ENCODE assay signal across 16 cellular contexts in the genomic region with DNA sequence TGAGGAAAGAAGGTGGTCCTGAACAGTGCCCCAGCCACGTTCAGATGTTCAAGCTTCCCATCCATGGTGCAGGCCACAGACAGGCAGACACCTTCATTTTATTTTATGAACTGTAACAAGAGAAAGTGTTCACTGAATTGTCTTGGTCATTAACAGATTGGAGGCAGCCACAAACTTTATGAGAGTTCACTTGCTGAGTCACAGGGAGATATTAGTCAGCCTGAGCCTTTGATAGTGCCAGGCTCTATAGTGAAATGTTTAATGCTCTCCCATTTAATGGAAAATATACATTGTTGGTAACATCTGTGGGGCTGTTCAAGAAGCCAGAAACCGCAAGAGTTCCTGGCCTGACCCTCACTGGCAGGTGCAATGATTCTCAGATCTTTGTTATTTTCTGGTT.
DNase-seq lines count a peak whose midpoint lies in the region; ATAC-seq and TF ChIP-seq lines count a peak whose summit lies in the region.
"Had no signal": no experiment of that assay in that cellular context is flagged by ENCODE, and none has a peak within 500 bp of the region (broad histone marks: within the 10 kb centered on the region; RNA-seq: fewer than 3 reads in every experiment).

No MANE protein-coding gene starts in this region.

- no peak overlapping the region for H3K4me2 ChIP-seq in GM23338
- H3K4me2 ChIP-seq: KMS-11 had no signal

- DNase-seq in activated CD4-positive, alpha-beta memory T cell treated with anti-CD3 and anti-CD28 coated beads for 36 hours: peak; percentile 9
- DNase-seq in activated CD4-positive, alpha-beta memory T cell treated with anti-CD3 and anti-CD28 coated beads, Interleukin-2, amount 10 ng/mL, durations not matched to agents 7 days and 5 days: no peak
- DNase-seq in GM23338 (ENCODE audit: low spot score): no peak
- DNase-seq in RPMI7951 (ENCODE audit: low read depth): peak; percentile 57
- DNase-seq in neural crest cell (ENCODE audit: low read depth, low spot score): no peak
- no peak for DNase-seq in activated naive CD8-positive, alpha-beta T cell treated with anti-CD3 and anti-CD28 coated beads for 36 hours
- DNase-seq: 8988T, C1 segment of cervical spinal cord, NCI-H1417 treated with DMSO at 0.1 percent for 48 hours, NCI-H2029, NCI-H510A, NCI-H82, Peyer's patch had no signal

- no peaks in the 10 kb centered on the region for H3K36me3 Mint-ChIP-seq in activated CD4-positive, alpha-beta memory T cell treated with anti-CD3 and anti-CD28 coated beads for 36 hours
- no peaks in the 10 kb centered on the region for H3K36me3 Mint-ChIP-seq in activated CD4-positive, alpha-beta memory T cell treated with anti-CD3 and anti-CD28 coated beads, Interleukin-2, amount 10 ng/mL, durations not matched to agents 7 days and 5 days (ENCODE audit: low read depth)
- no peaks in the 10 kb centered on the region for H3K36me3 Mint-ChIP-seq in GM23338 (ENCODE audit: low read depth)
- H3K36me3 Mint-ChIP-seq in neural crest cell (ENCODE audit: low read depth): peaks cover 3% of the 10 kb centered on the region
- no peaks in the 10 kb centered on the region for H3K36me3 Mint-ChIP-seq in activated naive CD8-positive, alpha-beta T cell treated with anti-CD3 and anti-CD28 coated beads for 36 hours

- no peaks in the 10 kb centered on the region for H3K79me2 ChIP-seq in GM23338 (replicated peaks; ENCODE audit: insufficient read depth)

- ATAC-seq in GM23338: no peak
- ATAC-seq in HG03439 (IDR thresholded peaks at IDR 0.05; ENCODE audit: unreplicated experiment): no peak
- ATAC-seq in HG02642 (IDR thresholded peaks at IDR 0.05; ENCODE audit: poor library complexity, unreplicated experiment): no peak

- no peak overlapping the region for H3K27ac ChIP-seq in GM23338 (ENCODE audit: low read depth)
- H3K27ac ChIP-seq: KMS-11, Peyer's patch had no signal

- no peaks in the 10 kb centered on the region for H3K4me1 Mint-ChIP-seq in activated CD4-positive, alpha-beta memory T cell treated with anti-CD3 and anti-CD28 coated beads for 36 hours (ENCODE audit: low read depth)
- H3K4me1 Mint-ChIP-seq in activated CD4-positive, alpha-beta memory T cell treated with anti-CD3 and anti-CD28 coated beads, Interleukin-2, amount 10 ng/mL, durations not matched to agents 7 days and 5 days: no peaks in the 10 kb centered on the region
- H3K4me1 Mint-ChIP-seq in GM23338 (no peaks in the 10 kb centered on the region), neural crest cell (peaks cover 19% of the 10 kb centered on the region)
- H3K4me1 Mint-ChIP-seq in activated naive CD8-positive, alpha-beta T cell treated with anti-CD3 and anti-CD28 coated beads for 36 hours: no peaks in the 10 kb centered on the region

- H3K4me3 Mint-ChIP-seq in activated CD4-positive, alpha-beta memory T cell treated with anti-CD3 and anti-CD28 coated beads for 36 hours: no peak overlapping the region
- no peak overlapping the region for H3K4me3 Mint-ChIP-seq in activated CD4-positive, alpha-beta memory T cell treated with anti-CD3 and anti-CD28 coated beads, Interleukin-2, amount 10 ng/mL, durations not matched to agents 7 days and 5 days
- H3K4me3 Mint-ChIP-seq in GM23338 (no peak overlapping the region), neural crest cell (no peak overlapping the region)
- H3K4me3 Mint-ChIP-seq in activated naive CD8-positive, alpha-beta T cell treated with anti-CD3 and anti-CD28 coated beads for 36 hours: no peak overlapping the region

- no peaks in the 10 kb centered on the region for H4K20me1 ChIP-seq in GM23338 (replicated peaks; ENCODE audit: insufficient read depth)

- H3K36me3 ChIP-seq in GM23338 (ENCODE audit: insufficient read depth): no peaks in the 10 kb centered on the region
- H3K36me3 ChIP-seq: Peyer's patch had no signal

- H3K27me3 ChIP-seq in GM23338 (ENCODE audit: insufficient read depth): no peaks in the 10 kb centered on the region
- H3K27me3 ChIP-seq: Peyer's patch had no signal

- H3F3A ChIP-seq in GM23338 (replicated peaks; ENCODE audit: low read depth): no peaks in the 10 kb centered on the region

- TF ChIP-seq CTCF in GM23338 (conservative IDR thresholded peaks at IDR 0.05; ENCODE audit: low read depth in 2 of 2) (no peak), neural crest cell (conservative IDR thresholded peaks at IDR 0.05) (no peak)

- H3K9me2 ChIP-seq in GM23338 (ENCODE audit: insufficient read depth): no peaks in the 10 kb centered on the region; the same call in 1 of the 2 replicates

- no peaks in the 10 kb centered on the region for H3K4me1 ChIP-seq in GM23338 (ENCODE audit: insufficient read depth)
- H3K4me1 ChIP-seq: Peyer's patch had no signal

- CTCF ChIA-PET in activated CD4-positive, alpha-beta memory T cell treated with anti-CD3 and anti-CD28 coated beads for 36 hours (lab: Charles Lee): interaction anchor here (0.7 kb wide), 1 partner anchor 805 kb away, joined by 3 read pairs; no protein-coding TSS in a partner anchor
- CTCF ChIA-PET in activated CD4-positive, alpha-beta memory T cell treated with anti-CD3 and anti-CD28 coated beads, Interleukin-2, amount 10 ng/mL, durations not matched to agents 7 days and 5 days (lab: Charles Lee): no interaction called here

- H2AFZ ChIP-seq in GM23338: peak overlapping the region; percentile 56; the same call in 1 of the 2 replicates

- intact Hi-C loops in activated CD4-positive, alpha-beta memory T cell treated with anti-CD3 and anti-CD28 coated beads for 36 hours (cut with micrococcal nuclease): loop anchor here (2.0 kb wide), 1 partner anchor 121 kb away; no protein-coding TSS in a partner anchor

- H3K27me3 Mint-ChIP-seq in activated CD4-positive, alpha-beta memory T cell treated with anti-CD3 and anti-CD28 coated beads for 36 hours: peaks cover 12% of the 10 kb centered on the region
- peaks cover 1% of the 10 kb centered on the region for H3K27me3 Mint-ChIP-seq in activated CD4-positive, alpha-beta memory T cell treated with anti-CD3 and anti-CD28 coated beads, Interleukin-2, amount 10 ng/mL, durations not matched to agents 7 days and 5 days
- H3K27me3 Mint-ChIP-seq in GM23338 (ENCODE audit: insufficient read depth, low read depth, poor library complexity) (peaks cover 5% of the 10 kb centered on the region), neural crest cell (ENCODE audit: low read depth) (peaks cover 7% of the 10 kb centered on the region)
- H3K27me3 Mint-ChIP-seq in activated naive CD8-positive, alpha-beta T cell treated with anti-CD3 and anti-CD28 coated beads for 36 hours: peaks cover 18% of the 10 kb centered on the region

- POLR2A ChIA-PET in activated CD4-positive, alpha-beta memory T cell treated with anti-CD3 and anti-CD28 coated beads for 36 hours (lab: Charles Lee): no interaction called here
- POLR2A ChIA-PET in activated CD4-positive, alpha-beta memory T cell treated with anti-CD3 and anti-CD28 coated beads, Interleukin-2, amount 10 ng/mL, durations not matched to agents 7 days and 5 days (lab: Charles Lee): no interaction called here

- no peaks in the 10 kb centered on the region for H3K9me3 Mint-ChIP-seq in activated CD4-positive, alpha-beta memory T cell treated with anti-CD3 and anti-CD28 coated beads for 36 hours
- no peaks in the 10 kb centered on the region for H3K9me3 Mint-ChIP-seq in activated CD4-positive, alpha-beta memory T cell treated with anti-CD3 and anti-CD28 coated beads, Interleukin-2, amount 10 ng/mL, durations not matched to agents 7 days and 5 days
- no peaks in the 10 kb centered on the region; the same call in 2 of the 3 replicates for H3K9me3 Mint-ChIP-seq in GM23338
- H3K9me3 Mint-ChIP-seq in neural crest cell: no peaks in the 10 kb centered on the region
- H3K9me3 Mint-ChIP-seq in activated naive CD8-positive, alpha-beta T cell treated with anti-CD3 and anti-CD28 coated beads for 36 hours: no peaks in the 10 kb centered on the region

- H3K27ac Mint-ChIP-seq in activated CD4-positive, alpha-beta memory T cell treated with anti-CD3 and anti-CD28 coated beads for 36 hours: no peak overlapping the region
- no peak overlapping the region for H3K27ac Mint-ChIP-seq in activated CD4-positive, alpha-beta memory T cell treated with anti-CD3 and anti-CD28 coated beads, Interleukin-2, amount 10 ng/mL, durations not matched to agents 7 days and 5 days
- H3K27ac Mint-ChIP-seq in GM23338 (no peak overlapping the region), neural crest cell (ENCODE audit: unreplicated experiment) (peak overlapping the region; percentile 15)
- no peak overlapping the region for H3K27ac Mint-ChIP-seq in activated naive CD8-positive, alpha-beta T cell treated with anti-CD3 and anti-CD28 coated beads for 36 hours

- no peak overlapping the region for H3K4me3 ChIP-seq in GM23338
- H3K4me3 ChIP-seq: Peyer's patch had no signal

TF ChIP-seq in GM23338, 12 proteins besides CTCF, POLR2A, EP300 and RAD21 (continues in another document):
- TF ChIP-seq POLR2AphosphoS5 (IDR thresholded peaks at IDR 0.05; ENCODE audit: low read depth): no peak
- TF ChIP-seq JUNB (IDR thresholded peaks at IDR 0.05; ENCODE audit: unreplicated experiment): no peak
- TF ChIP-seq ZNF331 (CRISPR knock-in tag; IDR thresholded peaks at IDR 0.05; ENCODE audit: low read depth): no peak
- no peak for TF ChIP-seq EZH2 (IDR thresholded peaks at IDR 0.05; ENCODE audit: low read depth, unreplicated experiment)
- no peak for TF ChIP-seq EZH2phosphoT487 (IDR thresholded peaks at IDR 0.05; ENCODE audit: unreplicated experiment)
- TF ChIP-seq CREB1 (CRISPR knock-in tag; IDR thresholded peaks at IDR 0.05; ENCODE audit: low read depth): no peak
- TF ChIP-seq ZNF114 (CRISPR knock-in tag; IDR thresholded peaks at IDR 0.05): no peak
- no peak for TF ChIP-seq STAT1 (IDR thresholded peaks at IDR 0.05; ENCODE audit: unreplicated experiment)

Comparison
In these comparisons a context has a peak if more than half of its experiments do, and no peak if none do; other contexts are left out.
1. DNase-seq: peak in activated CD4-positive, alpha-beta memory T cell treated with anti-CD3 and anti-CD28 coated beads for 36 hours (single experiment) and RPMI7951 (single experiment); none in activated CD4-positive, alpha-beta memory T cell treated with anti-CD3 and anti-CD28 coated beads, Interleukin-2, amount 10 ng/mL, durations not matched to agents 7 days and 5 days (single experiment), GM23338 (single experiment), neural crest cell (single experiment) and activated naive CD8-positive, alpha-beta T cell treated with anti-CD3 and anti-CD28 coated beads for 36 hours (single experiment).